Comparison of ENCODE assay signal across 25 cellular contexts in the genomic region with DNA sequence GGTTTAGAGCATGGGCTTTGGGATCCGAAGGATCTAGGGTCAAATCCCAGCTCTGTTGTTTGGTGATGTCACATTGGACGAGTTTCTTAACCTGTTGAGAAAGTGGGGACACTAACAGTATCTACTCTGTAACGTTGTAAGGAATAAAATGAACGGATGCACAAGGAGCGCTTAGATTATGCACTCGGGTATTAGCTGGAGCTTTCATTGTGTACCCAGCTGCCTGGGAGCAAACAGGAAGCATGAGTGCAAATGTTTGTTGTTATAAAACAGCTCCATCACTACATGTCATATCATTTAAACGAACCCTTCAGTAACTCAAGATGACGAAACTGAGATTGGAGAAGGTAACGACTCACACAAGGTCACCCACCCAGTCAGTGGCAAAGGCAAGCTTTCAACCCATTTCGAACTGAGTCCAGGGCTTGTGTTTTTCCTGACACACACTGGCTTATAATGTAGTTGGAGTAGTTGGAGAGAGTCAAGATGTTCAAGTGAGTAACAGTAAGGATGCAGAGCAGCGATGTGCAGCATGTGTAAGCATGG. TPM values are rescaled to one million over a fixed set of nuclear protein-coding genes. Genes with fewer than 3 reads are reported as not detected.
DNase-seq lines count a peak whose midpoint lies in the region; ATAC-seq and TF ChIP-seq lines count a peak whose summit lies in the region.
"Had no signal": no experiment of that assay in that cellular context is flagged by ENCODE, and none has a peak within 500 bp of the region (broad histone marks: within the 10 kb centered on the region; RNA-seq: fewer than 3 reads in every experiment).

No MANE protein-coding gene starts in this region.

- no TSS peak for BruUV-seq in IMR-90 (replicated peaks; lab: Mats Ljungman, UMichigan)

- no peaks in the 10 kb centered on the region for H3K4me1 ChIP-seq in IMR-90 (ENCODE audit: control insufficient read depth, insufficient read depth, low read length)

- no peak overlapping the region for H4K8ac ChIP-seq in IMR-90 (ENCODE audit: low read depth in 2 of 2, low read length in 2 of 2)

- ATAC-seq in IMR-90 (ENCODE audit: low read depth) = no peak
- ATAC-seq: activated CD4-positive, CD25-positive, alpha-beta regulatory T cell treated with anti-CD3 and anti-CD28 coated beads, Interleukin-2, amount 50 U/mL, for 24 hours; activated T-cell treated with anti-CD3 and anti-CD28 coated beads, Interleukin-2, amount 50 U/mL, for 4 hours; heart right ventricle; left colon had no signal

- no peak for TF ChIP-seq RAD21 in IMR-90 (IDR thresholded peaks at IDR 0.05; ENCODE audit: low read length)

- H3K27ac ChIP-seq in IMR-90 (ENCODE audit: insufficient read depth, low read length) = no peak overlapping the region
- peak overlapping the region in 54 of 59 donors; percentile 19 to 91 (median 80) for H3K27ac ChIP-seq in dorsolateral prefrontal cortex
- H3K27ac ChIP-seq: heart right ventricle, transverse colon had no signal

- H3K9ac ChIP-seq in IMR-90 (ENCODE audit: low read depth, low read length) = no peak overlapping the region

- H3K9me3 ChIP-seq in IMR-90 (ENCODE audit: control insufficient read depth, insufficient read depth, low read length) = no peaks in the 10 kb centered on the region
- H3K9me3 ChIP-seq: heart right ventricle, transverse colon had no signal

- H2BK15ac ChIP-seq in IMR-90 (ENCODE audit: low read depth, low read length) = no peak overlapping the region

- no peak overlapping the region for H3K23ac ChIP-seq in IMR-90 (ENCODE audit: low read depth, low read length)

- no peak overlapping the region for H2BK120ac ChIP-seq in IMR-90 (ENCODE audit: low read depth, low read length)

- no peak overlapping the region for H4K5ac ChIP-seq in IMR-90 (ENCODE audit: low read depth, low read length)

- dilution Hi-C loops in IMR-90 (cut with HindIII; ENCODE audit: low sequenced_read_pairs, unreplicated experiment) = no loop called here

- no peak overlapping the region for H2AFZ ChIP-seq in IMR-90 (replicated peaks; ENCODE audit: low read length, poor library complexity)

- no peak overlapping the region for H4K91ac ChIP-seq in IMR-90 (ENCODE audit: insufficient read depth, low read depth, low read length)

- POLR2A ChIA-PET in IMR-90 (lab: Charles Lee; ENCODE audit: unreplicated experiment) = no interaction called here

- no peak overlapping the region for H3K4ac ChIP-seq in IMR-90 (ENCODE audit: low read depth, low read length)

- H2BK20ac ChIP-seq in IMR-90 (ENCODE audit: low read depth, low read length) = no peak overlapping the region

- in situ Hi-C loops in IMR-90 (cut with MboI; ENCODE audit: low sequenced_read_pairs) = no loop called here

- H4K20me1 ChIP-seq in IMR-90 (ENCODE audit: insufficient read depth, low read length) = no peaks in the 10 kb centered on the region

- 40% methylated on average over 1 of the region's 11 CpGs; no CpG with 5 or more reads in 1 of the 2 experiments for WGBS in IMR-90 (ENCODE audit: extremely low coverage in 2 of 2, insufficient read length in 1 of 2), 2 experiments

- TF ChIP-seq CTCF in IMR-90 (conservative IDR thresholded peaks at IDR 0.05; ENCODE audit: low read depth, low read length) (no peak), dorsolateral prefrontal cortex (IDR thresholded peaks at IDR 0.05 in 54 of 56, conservative IDR thresholded peaks at IDR 0.05 in 2 of 56; ENCODE audit: low read depth in 1 of 56, partially characterized antibody in 56 of 56) (no peak)

- H2BK5ac ChIP-seq in IMR-90 (ENCODE audit: low read depth, low read length, poor library complexity, severe bottlenecking) = no peak overlapping the region

- H3K27me3 ChIP-seq in IMR-90 (ENCODE audit: control insufficient read depth, insufficient read depth, low read length) (peaks cover 70% of the 10 kb centered on the region), dorsolateral prefrontal cortex (peaks cover 0 to 16% (median 0%) of the 10 kb centered on the region in 45 donors)

- H3K9me1 ChIP-seq in IMR-90 (ENCODE audit: insufficient read depth, low read length) = no peaks in the 10 kb centered on the region

- no peak overlapping the region for H3K14ac ChIP-seq in IMR-90 (replicated peaks; ENCODE audit: low read depth, low read length)

- CTCF ChIA-PET in IMR-90 (lab: Yijun Ruan, JAX) = no interaction called here

- H3K4me3 ChIP-seq in IMR-90 (ENCODE audit: insufficient read depth, low read depth, low read length) (no peak overlapping the region), dorsolateral prefrontal cortex (no peak overlapping the region)
- H3K4me3 ChIP-seq: heart right ventricle, smooth muscle cell, transverse colon had no signal

- no peak overlapping the region for H2AK5ac ChIP-seq in IMR-90 (ENCODE audit: low read depth, low read length)

- no peak overlapping the region for H3K18ac ChIP-seq in IMR-90 (ENCODE audit: low read depth, low read length)

- no peak overlapping the region for H2AK9ac ChIP-seq in IMR-90 (replicated peaks; ENCODE audit: low read depth, low read length, poor library complexity)

- intact Hi-C loops in IMR-90 (cut with micrococcal nuclease) = no loop called here
- intact Hi-C loops in dorsolateral prefrontal cortex (cut with DNase I) = no loop called here

- H3K4me2 ChIP-seq in IMR-90 (ENCODE audit: low read depth, low read length) = no peak overlapping the region
- H3K4me2 ChIP-seq: smooth muscle cell had no signal

- no peaks in the 10 kb centered on the region for H3K36me3 ChIP-seq in IMR-90 (ENCODE audit: control insufficient read depth, insufficient read depth, low read length)
- H3K36me3 ChIP-seq: heart right ventricle, transverse colon had no signal

- H3K79me1 ChIP-seq in IMR-90 (ENCODE audit: low read depth in 1 of 2, low read length in 2 of 2) = no peaks in the 10 kb centered on the region

- H3K56ac ChIP-seq in IMR-90 (ENCODE audit: extremely low read depth, insufficient read depth, low read length) = no peak overlapping the region

- no peak for TF ChIP-seq POLR2A in IMR-90 (IDR thresholded peaks at IDR 0.05; ENCODE audit: low read depth, low read length)

- DNase-seq in IMR-90 (peak; percentile 8), NCI-H146 (lab: John Stamatoyannopoulos, UW) (peak; percentile 88), NCI-H510A treated with DMSO at 0.1 percent for 48 hours (lab: John Stamatoyannopoulos, UW) (peak; percentile 91), dorsolateral prefrontal cortex (no peak), HT-29 (ENCODE audit: low spot score) (no peak), ecto neural progenitor cell (ENCODE audit: low spot score) (no peak), NCI-H526 (lab: John Stamatoyannopoulos, UW) (no peak)
- no peak for DNase-seq in activated CD8-positive, alpha-beta memory T cell treated with anti-CD3 and anti-CD28 coated beads, Interleukin-2, amount 50 U/mL, for 48 hours
- DNase-seq: activated naive CD4-positive, alpha-beta T cell treated with anti-CD3 and anti-CD28 coated beads, Interleukin-2, amount 50 U/mL, for 16 hours; activated T-cell treated with anti-CD3 and anti-CD28 coated beads, Interleukin-2, amount 50 U/mL, for 4 hours; CD8-positive, alpha-beta memory T cell; central memory CD4-positive, alpha-beta T cell; DND-41; heart right ventricle; left colon; NCI-H1105; RPMI8226; stimulated activated CD4-positive, alpha-beta T cell treated with anti-CD3 and anti-CD28 coated beads, Interleukin-4, amount 100 ng/mL, for 1 hour; T1000; transverse colon had no signal

TF ChIP-seq in IMR-90, 13 proteins besides CTCF, POLR2A, EP300 and RAD21:
- TF ChIP-seq RCOR1 (IDR thresholded peaks at IDR 0.05; ENCODE audit: insufficient replicate concordance, low read length) (no peak), NFE2L2 (IDR thresholded peaks at IDR 0.05; ENCODE audit: low read depth, low read length) (no peak), CEBPB (IDR thresholded peaks at IDR 0.05; ENCODE audit: low read depth, low read length) (no peak), FOS (IDR thresholded peaks at IDR 0.05; ENCODE audit: low read depth, low read length) (no peak), SMC3 (IDR thresholded peaks at IDR 0.05; ENCODE audit: low read depth, low read length) (no peak), RFX5 (IDR thresholded peaks at IDR 0.05; ENCODE audit: low read depth, low read length) (no peak), MXI1 (IDR thresholded peaks at IDR 0.05; ENCODE audit: borderline replicate concordance, low read depth, low read length) (no peak)
- TF ChIP-seq, protein P1, sequence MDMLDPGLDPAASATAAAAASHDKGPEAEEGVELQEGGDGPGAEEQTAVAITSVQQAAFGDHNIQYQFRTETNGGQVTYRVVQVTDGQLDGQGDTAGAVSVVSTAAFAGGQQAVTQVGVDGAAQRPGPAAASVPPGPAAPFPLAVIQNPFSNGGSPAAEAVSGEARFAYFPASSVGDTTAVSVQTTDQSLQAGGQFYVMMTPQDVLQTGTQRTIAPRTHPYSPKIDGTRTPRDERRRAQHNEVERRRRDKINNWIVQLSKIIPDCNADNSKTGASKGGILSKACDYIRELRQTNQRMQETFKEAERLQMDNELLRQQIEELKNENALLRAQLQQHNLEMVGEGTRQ (IDR thresholded peaks at IDR 0.05; ENCODE audit: low read depth, low read length) = no peak

RNA-seq across cellular contexts. Expression of a gene that starts 16.2 kb away (rescaled TPM):
- 0.54 and 0.83 TPM in 2 replicates for total RNA-seq in IMR-90 (2012; rRNA removed)
- 0.82 and 1.8 TPM in 2 replicates for polyA plus RNA-seq in IMR-90 (2012; rRNA removed)
- polyA plus RNA-seq in IMR-90 (2012; cell fraction: cytosol; rRNA removed) = 0.38 and 0.54 TPM in 2 replicates
- polyA plus RNA-seq in IMR-90 (2012; cell fraction: nucleus; rRNA removed; ENCODE audit: low replicate concordance) = 0.87 and 2.2 TPM in 2 replicates
- 100 to 1,000 TPM in 89 of 120 experiments, 10 to 100 TPM in 31; 37.5 to 182 (median 122) TPM for total RNA-seq in dorsolateral prefrontal cortex
- not detected in 2 replicates for total RNA-seq in HT-29 (2014; rRNA removed; shearing (Covaris generic))
- polyA plus RNA-seq: CD8-positive, alpha-beta memory T cell had no signal

RNA-seq across cellular contexts. Expression of a gene that starts 21.9 kb away (rescaled TPM):
- total RNA-seq in IMR-90 (2012; rRNA removed) (not detected in 2 replicates), dorsolateral prefrontal cortex (1 to 10 TPM in 31 of 120 experiments, under 1 TPM in 53, not detected in 36; 0.28 to 5.6 (median 0.70) TPM)
- polyA plus RNA-seq in IMR-90 (2012; rRNA removed) = not detected in 2 replicates
- polyA plus RNA-seq in IMR-90 (2012; cell fraction: cytosol; rRNA removed) = not detected in 2 replicates
- polyA plus RNA-seq in IMR-90 (2012; cell fraction: nucleus; rRNA removed; ENCODE audit: low replicate concordance) = 0.05 TPM in 1 of 2 replicates, not detected in the other
- total RNA-seq in HT-29 (2014; rRNA removed; shearing (Covaris generic)) = not detected in 2 replicates
- total RNA-seq: activated T-cell treated with anti-CD3 and anti-CD28 coated beads, Interleukin-2, amount 50 U/mL, for 4 hours; CD8-positive, alpha-beta memory T cell; epithelial cell of proximal tubule; fibroblast of villous mesenchyme; heart right ventricle; left colon; renal cortical epithelial cell; smooth muscle cell had no signal
- polyA plus RNA-seq: CD8-positive, alpha-beta memory T cell; heart right ventricle; smooth muscle cell had no signal

Comparison
In these comparisons a context has a peak if more than half of its experiments do, and no peak if none do; other contexts are left out.
1. DNase-seq: peak in IMR-90 (single experiment), NCI-H146 (single experiment) and NCI-H510A treated with DMSO at 0.1 percent for 48 hours (single experiment); none in dorsolateral prefrontal cortex (0 of 10), HT-29 (single experiment), ecto neural progenitor cell (single experiment), activated CD8-positive, alpha-beta memory T cell treated with anti-CD3 and anti-CD28 coated beads, Interleukin-2, amount 50 U/mL, for 48 hours (single experiment) and NCI-H526 (0 of 2).
2. RNA of a gene that starts 16.2 kb away (total RNA-seq): 37.5 to 182 TPM in dorsolateral prefrontal cortex; 0.54 to 0.83 TPM in IMR-90 and not detected in HT-29; every median in the first group is over 10 times any median in the second.